Comparison of ENCODE assay signal across 19 cellular contexts in the genomic region with DNA sequence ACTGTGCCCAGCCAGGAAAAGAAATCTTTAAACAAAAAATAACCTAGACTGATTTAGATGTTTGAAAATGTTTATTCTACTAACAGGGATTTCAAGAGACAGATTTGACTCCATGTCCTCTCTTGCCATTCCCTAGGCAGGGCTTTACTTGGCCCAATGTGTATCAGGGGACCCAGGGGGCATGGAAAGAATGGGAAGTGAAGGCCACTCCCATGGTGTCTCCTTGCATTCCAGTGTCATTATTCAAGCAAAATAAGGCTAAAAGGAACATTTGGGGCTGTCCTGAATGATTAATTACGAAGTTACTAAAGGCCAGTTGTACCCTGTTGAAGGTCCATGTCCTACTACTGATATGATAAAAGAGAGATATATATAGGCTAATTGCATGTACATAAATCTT.
DNase-seq lines count a peak whose midpoint lies in the region; ATAC-seq and TF ChIP-seq lines count a peak whose summit lies in the region.
"Had no signal": no experiment of that assay in that cellular context is flagged by ENCODE, and none has a peak within 500 bp of the region (broad histone marks: within the 10 kb centered on the region; RNA-seq: fewer than 3 reads in every experiment).

No MANE protein-coding gene starts in this region.

- H3F3A ChIP-seq in PC-9 (ENCODE audit: insufficient read depth, low read depth) = peaks cover 6% of the 10 kb centered on the region; the same call in 1 of the 2 replicates

- no peaks in the 10 kb centered on the region for H3K36me3 Mint-ChIP-seq in CD4-positive, alpha-beta T cell (ENCODE audit: low read depth)

- H2AFZ ChIP-seq in PC-9 = no peak overlapping the region
- H2AFZ ChIP-seq in neuronal stem cell (ENCODE audit: low read length) = no peak overlapping the region

- no peak overlapping the region for H4K8ac ChIP-seq in neuronal stem cell (ENCODE audit: low read depth, low read length)

- H2BK5ac ChIP-seq in neuronal stem cell (ENCODE audit: low read length) = no peak overlapping the region

- H3K36me3 ChIP-seq in PC-9 (ENCODE audit: low read depth) (no peaks in the 10 kb centered on the region), neuronal stem cell (replicated peaks in 1 of 2; ENCODE audit: control insufficient read depth in 2 of 2, insufficient read depth in 2 of 2, low read length in 2 of 2) (no peaks in the 10 kb centered on the region)
- H3K36me3 ChIP-seq: neutrophil had no signal

- no peaks in the 10 kb centered on the region for H3K79me1 ChIP-seq in neuronal stem cell (ENCODE audit: low read depth, low read length)

- BruUV-seq in PC-9 (replicated peaks; lab: Mats Ljungman, UMichigan) = no TSS peak

- H3K27ac ChIP-seq in PC-9 = no peak overlapping the region
- H3K27ac ChIP-seq in neuronal stem cell (replicated peaks; ENCODE audit: low read length) = peak overlapping the region; percentile 8
- no peak overlapping the region for H3K27ac ChIP-seq in CD4-positive, alpha-beta T cell (ENCODE audit: low read depth, low read length)
- H3K27ac ChIP-seq: neutrophil had no signal

- no peak overlapping the region for H3K9ac ChIP-seq in neuronal stem cell (ENCODE audit: low read depth, low read length, poor library complexity)

- ATAC-seq in HG03521 (IDR thresholded peaks at IDR 0.05; ENCODE audit: unreplicated experiment) = no peak
- ATAC-seq in CD4-positive, alpha-beta T cell (ENCODE audit: poor library complexity) = no peak
- ATAC-seq in HG03439 (IDR thresholded peaks at IDR 0.05; ENCODE audit: unreplicated experiment) = no peak
- ATAC-seq: left lobe of liver had no signal

- H3K27ac Mint-ChIP-seq in CD4-positive, alpha-beta T cell = no peak overlapping the region
- H3K27ac Mint-ChIP-seq: activated T-helper 1 cell treated with anti-CD3 and anti-CD28 coated beads, Interleukin-12 subunit alpha, Interleukin-12 subunit beta, Interleukin-2, Interleukin-4 antibody, amounts not matched to agents 30 ng/mL and 10 ng/mL and 1 ng/mL, durations not matched to agents 14 hours and 24 hours and 36 hours; H9 had no signal

- no peaks in the 10 kb centered on the region for H3K9me3 ChIP-seq in PC-9 (ENCODE audit: insufficient read depth, low read depth)
- H3K9me3 ChIP-seq in neuronal stem cell (replicated peaks in 1 of 2; ENCODE audit: control insufficient read depth in 2 of 2, insufficient read depth in 1 of 2, low read depth in 1 of 2, low read length in 2 of 2) = no peaks in the 10 kb centered on the region
- H3K9me3 ChIP-seq in CD4-positive, alpha-beta T cell (ENCODE audit: control insufficient read depth, low read length) = no peaks in the 10 kb centered on the region
- H3K9me3 ChIP-seq: neutrophil had no signal

- H3K79me2 ChIP-seq in PC-9 (ENCODE audit: low read depth) = no peaks in the 10 kb centered on the region

- H3K23ac ChIP-seq in neuronal stem cell (ENCODE audit: low read depth, low read length, poor library complexity) = no peak overlapping the region

- intact Hi-C loops in PC-9 (cut with micrococcal nuclease; ENCODE audit: unreplicated experiment) = no loop called here
- intact Hi-C loops in CD4-positive, alpha-beta T cell (cut with DNase I, micrococcal nuclease) = no loop called here

- H3K4me3 Mint-ChIP-seq in CD4-positive, alpha-beta T cell = no peak overlapping the region
- H3K4me3 Mint-ChIP-seq: activated T-helper 1 cell treated with anti-CD3 and anti-CD28 coated beads, Interleukin-12 subunit alpha, Interleukin-12 subunit beta, Interleukin-2, Interleukin-4 antibody, amounts not matched to agents 30 ng/mL and 10 ng/mL and 1 ng/mL, durations not matched to agents 14 hours and 24 hours and 36 hours; H9 had no signal

- no peak overlapping the region for H3K4ac ChIP-seq in neuronal stem cell (ENCODE audit: low read length)

- H3K27me3 ChIP-seq in PC-9 (ENCODE audit: insufficient read depth, low read depth) = no peaks in the 10 kb centered on the region
- no peaks in the 10 kb centered on the region for H3K27me3 ChIP-seq in neuronal stem cell (ENCODE audit: control insufficient read depth in 3 of 3, insufficient read depth in 3 of 3, low read depth in 1 of 3, low read length in 3 of 3)
- no peaks in the 10 kb centered on the region for H3K27me3 ChIP-seq in CD4-positive, alpha-beta T cell (ENCODE audit: control insufficient read depth, insufficient read depth, low read length)
- H3K27me3 ChIP-seq: neutrophil had no signal

- DNase-seq in EH (ENCODE audit: low read depth) (peak; percentile 30), PC-9 (peak; percentile 14 to 51), iPS-NIHi11 (ENCODE audit: low spot score) (peak; percentile 55), neuronal stem cell (ENCODE audit: low spot score) (no peak), NOMO-1 (lab: John Stamatoyannopoulos, UW; ENCODE audit: unreplicated experiment in 2 of 2) (no peak)
- no peak for DNase-seq in CD4-positive, alpha-beta T cell
- DNase-seq: activated naive CD4-positive, alpha-beta T cell treated with anti-CD3 and anti-CD28 coated beads, Interleukin-2, amount 50 U/mL, for 16 hours; caudate nucleus; dermis blood vessel endothelial cell; H9; NCI-H2029 treated with DMSO at 0.1 percent for 48 hours; NCI-H2227 treated with DMSO at 0.1 percent for 48 hours; NCI-H748 treated with DMSO at 0.1 percent for 48 hours; stimulated activated CD8-positive, alpha-beta memory T cell treated with anti-CD3 and anti-CD28 coated beads, Interleukin-4, amount 100 ng/mL, for 48 hours had no signal

- H3K18ac ChIP-seq in neuronal stem cell (ENCODE audit: low read length) = no peak overlapping the region

- H3K4me1 ChIP-seq in PC-9 (replicated peaks; ENCODE audit: insufficient read depth) (peaks cover 31% of the 10 kb centered on the region), neuronal stem cell (ENCODE audit: control insufficient read depth in 2 of 2, insufficient read depth in 1 of 2, low read depth in 1 of 2, low read length in 2 of 2) (peaks cover 4 to 14% of the 10 kb centered on the region in 2 donors)

- H3K4me3 ChIP-seq in PC-9 = no peak overlapping the region
- H3K4me3 ChIP-seq in neuronal stem cell (ENCODE audit: low read length in 2 of 2) = no peak overlapping the region

- H3K9me2 ChIP-seq in PC-9 (ENCODE audit: insufficient read depth) = no peaks in the 10 kb centered on the region

- POLR2A ChIA-PET in PC-9 (lab: Charles Lee; ENCODE audit: unreplicated experiment) = no interaction called here
- POLR2A ChIA-PET in CD4-positive, alpha-beta T cell (lab: Charles Lee) = no interaction called here

- no peak overlapping the region for H2AK5ac ChIP-seq in neuronal stem cell (ENCODE audit: low read depth, low read length)

- no peak overlapping the region for H2BK15ac ChIP-seq in neuronal stem cell (ENCODE audit: low read length)

- no peak for TF ChIP-seq CTCF in PC-9 (conservative IDR thresholded peaks at IDR 0.05)
- no peak for TF ChIP-seq CTCF in CD4-positive, alpha-beta T cell (IDR thresholded peaks at IDR 0.05)

- H3K4me2 ChIP-seq in PC-9 (peak overlapping the region; percentile 9), neuronal stem cell (ENCODE audit: insufficient read depth, low read length, poor library complexity, severe bottlenecking) (no peak overlapping the region)

- no peak overlapping the region for H3K14ac ChIP-seq in neuronal stem cell (ENCODE audit: low read length)

- H2BK12ac ChIP-seq in neuronal stem cell (ENCODE audit: low read length) = no peak overlapping the region

- H3K4me1 Mint-ChIP-seq in CD4-positive, alpha-beta T cell (ENCODE audit: low read depth) = peaks cover 13% of the 10 kb centered on the region

- no peak overlapping the region for H2BK120ac ChIP-seq in neuronal stem cell (ENCODE audit: low read depth, low read length)

- H3K9me3 Mint-ChIP-seq in CD4-positive, alpha-beta T cell = no peaks in the 10 kb centered on the region
- H3K9me3 Mint-ChIP-seq: H9 had no signal

- WGBS in neuronal stem cell (ENCODE audit: extremely low coverage in 2 of 2, insufficient read length in 2 of 2, insufficient replicate concordance in 1 of 2), 2 donors = no CpG with 5 or more reads among the region's 1 CpG

- H4K20me1 ChIP-seq in PC-9 (ENCODE audit: insufficient read depth) = no peaks in the 10 kb centered on the region

- CTCF ChIA-PET in PC-9 (lab: Charles Lee) = no interaction called here
- CTCF ChIA-PET in CD4-positive, alpha-beta T cell (lab: Charles Lee) = no interaction called here

- H3K27me3 Mint-ChIP-seq in CD4-positive, alpha-beta T cell = no peaks in the 10 kb centered on the region

- no peak overlapping the region for H4K91ac ChIP-seq in neuronal stem cell (ENCODE audit: low read depth, low read length, poor library complexity)

Comparison
In these comparisons a context has a peak if more than half of its experiments do, and no peak if none do; other contexts are left out.
1. DNase-seq: peak in EH (single experiment), PC-9 (2 of 2) and iPS-NIHi11 (single experiment); none in neuronal stem cell (single experiment), CD4-positive, alpha-beta T cell (0 of 10) and NOMO-1 (0 of 2).